In the genomic region with DNA sequence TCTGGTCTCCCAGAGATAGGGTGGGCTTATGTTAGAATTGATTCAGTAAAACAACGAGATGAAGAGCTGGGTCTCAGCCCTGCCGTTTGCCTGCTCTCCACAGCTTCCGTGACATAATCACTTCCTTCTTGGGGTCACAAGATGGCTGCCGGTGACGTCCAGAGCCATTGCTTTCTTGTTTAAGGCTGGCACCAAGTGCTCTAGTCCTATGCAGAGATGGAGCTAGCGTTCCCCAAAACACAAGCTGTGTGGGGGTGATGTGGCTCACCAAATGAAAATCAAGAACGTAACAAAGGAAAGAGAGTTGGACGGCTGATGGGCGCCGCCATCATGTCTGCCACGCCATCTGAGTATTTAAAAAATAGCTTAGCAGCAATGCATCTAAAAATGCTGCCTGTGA, we compare ENCODE assay signal across 18 cellular contexts.
"Had no signal": no experiment of that assay in that cellular context is flagged by ENCODE, and none has a peak within 500 bp of the region (broad histone marks: within the 10 kb centered on the region; RNA-seq: fewer than 3 reads in every experiment).

No MANE protein-coding gene starts in this region.

- DNase-seq: cerebellar nuclear complex; effector memory CD4-positive, alpha-beta T cell; heart left ventricle; hippocampal formation; kidney glomerular epithelial cell; naive thymus-derived CD4-positive, alpha-beta T cell; nephron progenitor cell; small intestine; stimulated activated CD4-positive, alpha-beta T cell treated with anti-CD3 and anti-CD28 coated beads, Interleukin-12 subunit alpha, Interleukin-12 subunit beta, amount 100 ng/mL, for 4 hours; transverse colon had no signal

- H3K4me1 ChIP-seq: heart left ventricle, right atrium auricular region, transverse colon had no signal

- H3K27me3 Mint-ChIP-seq: naive thymus-derived CD4-positive, alpha-beta T cell; stimulated activated naive CD8-positive, alpha-beta T cell treated with anti-CD3 and anti-CD28 coated beads, Interleukin-15, Interleukin-2, amounts not matched to agents 100 ng/mL and 50 ng/mL, for 24 hours had no signal

- H3K27ac Mint-ChIP-seq: nephron progenitor cell; stimulated activated effector memory CD8-positive, alpha-beta T cell treated with anti-CD3 and anti-CD28 coated beads, Interleukin-12 subunit alpha, Interleukin-12 subunit beta, amount 100 ng/mL, for 72 hours; stimulated activated naive CD8-positive, alpha-beta T cell treated with anti-CD3 and anti-CD28 coated beads, Interleukin-15, Interleukin-2, amounts not matched to agents 100 ng/mL and 50 ng/mL, for 24 hours had no signal

- H3K4me3 Mint-ChIP-seq: naive thymus-derived CD4-positive, alpha-beta T cell; nephron progenitor cell; stimulated activated effector memory CD8-positive, alpha-beta T cell treated with anti-CD3 and anti-CD28 coated beads, Interleukin-12 subunit alpha, Interleukin-12 subunit beta, amount 100 ng/mL, for 72 hours; stimulated activated naive CD8-positive, alpha-beta T cell treated with anti-CD3 and anti-CD28 coated beads, Interleukin-15, Interleukin-2, amounts not matched to agents 100 ng/mL and 50 ng/mL, for 24 hours had no signal

- H3K36me3 ChIP-seq: right atrium auricular region, thoracic aorta, transverse colon had no signal

- H3K4me3 ChIP-seq: coronary artery, heart left ventricle, right atrium auricular region, thoracic aorta, transverse colon had no signal

- FAIRE-seq: endometrium, frontal cortex, small intestine had no signal

- H3K27ac ChIP-seq: coronary artery, heart left ventricle, right atrium auricular region, thoracic aorta, transverse colon had no signal

- H3K9me3 ChIP-seq: heart left ventricle, right atrium auricular region, thoracic aorta, transverse colon had no signal

- H3K9me3 Mint-ChIP-seq: naive thymus-derived CD4-positive, alpha-beta T cell; nephron progenitor cell; stimulated activated effector memory CD8-positive, alpha-beta T cell treated with anti-CD3 and anti-CD28 coated beads, Interleukin-12 subunit alpha, Interleukin-12 subunit beta, amount 100 ng/mL, for 72 hours; stimulated activated naive CD8-positive, alpha-beta T cell treated with anti-CD3 and anti-CD28 coated beads, Interleukin-15, Interleukin-2, amounts not matched to agents 100 ng/mL and 50 ng/mL, for 24 hours had no signal

- H3K27me3 ChIP-seq: heart left ventricle, right atrium auricular region, transverse colon had no signal

- ATAC-seq: esophagus mucosa; heart left ventricle; naive thymus-derived CD4-positive, alpha-beta T cell had no signal
